Comparison of ENCODE assay signal across 9 cellular contexts in the genomic region with DNA sequence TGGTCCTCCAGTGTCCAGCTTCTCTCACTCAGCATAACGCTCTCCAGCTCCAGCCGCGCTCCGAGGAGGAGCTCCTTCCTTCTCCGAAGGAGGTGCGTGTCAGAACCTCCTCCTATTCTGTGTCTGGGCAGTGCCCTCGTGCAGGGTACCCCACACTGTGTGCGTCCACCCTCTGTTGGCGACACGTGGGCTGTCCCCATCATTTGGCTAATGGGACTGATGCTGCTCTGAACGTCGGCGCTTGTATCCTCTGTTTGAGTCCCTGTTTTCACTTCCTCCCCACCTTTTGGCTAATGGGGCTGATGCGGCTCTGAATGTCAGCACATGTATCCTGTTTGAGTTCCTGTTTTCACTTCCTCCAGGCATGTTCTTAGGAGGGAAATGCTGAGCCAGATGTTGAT. TPM values are rescaled to one million over a fixed set of nuclear protein-coding genes. Genes with fewer than 3 reads are reported as not detected.
DNase-seq lines count a peak whose midpoint lies in the region; ATAC-seq and TF ChIP-seq lines count a peak whose summit lies in the region.
"Had no signal": no experiment of that assay in that cellular context is flagged by ENCODE, and none has a peak within 500 bp of the region (broad histone marks: within the 10 kb centered on the region; RNA-seq: fewer than 3 reads in every experiment).

No MANE protein-coding gene starts in this region.

- no peaks in the 10 kb centered on the region for H3K9me3 ChIP-seq in DOHH2 (ENCODE audit: control insufficient read depth, insufficient read depth, low read length)

- no peak for TF ChIP-seq CTCF in DOHH2 (IDR thresholded peaks at IDR 0.05; ENCODE audit: low read depth, low read length, poor library complexity, severe bottlenecking)

- ATAC-seq in GM21367 (IDR thresholded peaks at IDR 0.05; ENCODE audit: unreplicated experiment) (peak; percentile 94), HG03469 (IDR thresholded peaks at IDR 0.05; ENCODE audit: unreplicated experiment) (peak; percentile 79), esophagus mucosa (peak; percentile 33)
- ATAC-seq: CD8-positive, alpha-beta T cell had no signal

- DNase-seq in retina: no peak
- no peak for DNase-seq in NCI-H2171 (lab: John Stamatoyannopoulos, UW)
- no peak for DNase-seq in T-helper 9 cell
- no peak for DNase-seq in NCI-H526 treated with DMSO at 0.1 percent for 48 hours (lab: John Stamatoyannopoulos, UW)

- peaks cover 13% of the 10 kb centered on the region; the same call in 1 of the 2 replicates for H3F3A ChIP-seq in DOHH2 (ENCODE audit: control insufficient read depth, insufficient read depth)

- H3K79me2 ChIP-seq in DOHH2 (ENCODE audit: control insufficient read depth, low read length): no peaks in the 10 kb centered on the region

- H3K4me2 ChIP-seq in DOHH2 (ENCODE audit: low read length): peak overlapping the region; percentile 79

- no peaks in the 10 kb centered on the region for H3K36me3 ChIP-seq in DOHH2 (ENCODE audit: control insufficient read depth, low read length)

- peak overlapping the region; percentile 83 for H3K27ac ChIP-seq in DOHH2 (ENCODE audit: low read depth, low read length)

- no peaks in the 10 kb centered on the region for H3K27me3 ChIP-seq in DOHH2 (ENCODE audit: control insufficient read depth, low read length)

- H3K9me2 ChIP-seq in DOHH2 (replicated peaks; ENCODE audit: control insufficient read depth, low read length): no peaks in the 10 kb centered on the region

- H3K4me1 ChIP-seq in DOHH2 (ENCODE audit: control insufficient read depth, low read length): peaks cover 59% of the 10 kb centered on the region

- peak overlapping the region; percentile 57 for H3K4me3 ChIP-seq in DOHH2 (ENCODE audit: low read length)

- H4K20me1 ChIP-seq in DOHH2 (ENCODE audit: control insufficient read depth, insufficient read depth, low read depth, low read length): no peaks in the 10 kb centered on the region

RNA-seq across cellular contexts. Expression of gene KCNG2, which starts 22.2 kb away (rescaled TPM):
- total RNA-seq in esophagus mucosa: 0.20 TPM
- total RNA-seq: CD8-positive, alpha-beta T cell had no signal

Comparison
In these comparisons a context has a peak if more than half of its experiments do, and no peak if none do; other contexts are left out.
1. ATAC-seq: peak in every context shown above with its lines; median percentile 94 in GM21367; 79 in HG03469; 33 in esophagus mucosa.